Comparison of ENCODE assay signal across 8 cellular contexts in genomic region chr11:72102946-72103753, GRCh38. TPM values are rescaled to one million over a fixed set of nuclear protein-coding genes. Genes with fewer than 3 reads are reported as not detected.
DNase-seq lines count a peak whose midpoint lies in the region; ATAC-seq and TF ChIP-seq lines count a peak whose summit lies in the region.

Gene LAMTOR1, minus strand, starts transcription at chr11:72103297. Its CDS starts 73 bp downstream, at chr11:72103224.

- WGBS in liver, result 2% methylated on average over 64 of the region's 64 CpGs

- H3K4me1 ChIP-seq in liver (ENCODE audit: control insufficient read depth in 4 of 4, insufficient read depth in 4 of 4, low read length in 3 of 4), result peaks cover 5 to 36% (median 29%) of the 10 kb centered on the region in 4 donors

- no peak for TF ChIP-seq RAD21 in liver (IDR thresholded peaks at IDR 0.05)

- H3K9me3 ChIP-seq in liver (ENCODE audit: control insufficient read depth in 4 of 4, low read length in 3 of 4), result no peaks in the 10 kb centered on the region

- H3K27me3 ChIP-seq in liver (ENCODE audit: control insufficient read depth in 4 of 4, insufficient read depth in 4 of 4, low read length in 3 of 4), result no peaks in the 10 kb centered on the region

- ATAC-seq in GM19395 (IDR thresholded peaks at IDR 0.05; ENCODE audit: unreplicated experiment), result peak; percentile 87
- peak; percentile 91 for ATAC-seq in HG03565 (IDR thresholded peaks at IDR 0.05; ENCODE audit: unreplicated experiment)

- H3K27ac Mint-ChIP-seq in CD14-positive monocyte, result peak within 1 kb of the TSS; percentile 95 to 98 (median 96)

- peaks cover 44 to 73% of the 10 kb centered on the region in 2 donors for H3K36me3 Mint-ChIP-seq in CD14-positive monocyte

- TF ChIP-seq CTCF in CD14-positive monocyte (IDR thresholded peaks at IDR 0.05), result peak; percentile 70
- peak; percentile 40 for TF ChIP-seq CTCF in liver (IDR thresholded peaks at IDR 0.05; ENCODE audit: low read depth, low read length, missing input control)

- peak within 1 kb of the TSS; percentile 86 to 92 for H3K27ac ChIP-seq in liver (ENCODE audit: low read depth in 1 of 2, low read length in 2 of 2)

- H3K4me1 Mint-ChIP-seq in CD14-positive monocyte, result peaks cover 49% of the 10 kb centered on the region

- peaks cover 0 to 7% (median 0%) of the 10 kb centered on the region in 7 donors for H3K9me3 Mint-ChIP-seq in CD14-positive monocyte

- H3K9ac ChIP-seq in liver (ENCODE audit: low read depth in 1 of 2, low read length in 2 of 2), result peak within 1 kb of the TSS; percentile 76 to 97

- peaks cover 0 to 1% (median 0%) of the 10 kb centered on the region in 3 donors for H3K27me3 Mint-ChIP-seq in CD14-positive monocyte (ENCODE audit: low read depth in 3 of 3)

- H3K36me3 ChIP-seq in liver (ENCODE audit: control insufficient read depth in 4 of 4, insufficient read depth in 3 of 4, low read depth in 1 of 4, low read length in 3 of 4), result peaks cover 4 to 11% (median 8%) of the 10 kb centered on the region in 4 donors

- DNase-seq in CD14-positive monocyte (ENCODE audit: low spot score) (peak; percentile 100), NCI-H82 (lab: John Stamatoyannopoulos, UW) (peak; percentile 98), dermis microvascular lymphatic vessel endothelial cell (ENCODE audit: low read depth in 2 of 2) (peak; percentile 99)
- DNase-seq in activated CD4-positive, alpha-beta T cell treated with anti-CD3 and anti-CD28 coated beads, Interleukin-2, amount 50 U/mL, for 48 hours, result peak; percentile 99
- peak; percentile 99 for DNase-seq in stimulated activated CD4-positive, alpha-beta T cell treated with anti-CD3 and anti-CD28 coated beads, Interleukin-4, amount 100 ng/mL, for 24 hours

- H3K4me3 Mint-ChIP-seq in CD14-positive monocyte, result peak within 1 kb of the TSS; percentile 91 to 99

- intact Hi-C loops in CD14-positive monocyte (cut with micrococcal nuclease), result loop anchor here (2.0 to 10.0 kb wide), 3 partner anchors 22 to 122 kb away; partner anchors contain the start of genes INPPL1 (in 1 of the 2), LRRC51 (in 1 of the 2) and NUMA1 (in 1 of the 2)

- H3K4me3 ChIP-seq in liver (ENCODE audit: low read depth in 1 of 3, low read length in 3 of 3), result peak within 1 kb of the TSS; percentile 70 to 98 (median 95)

TF ChIP-seq in liver, 16 proteins besides CTCF, POLR2A, EP300 and RAD21:
- peak; percentile 44 for TF ChIP-seq FOXA1 (IDR thresholded peaks at IDR 0.05)
- peak in 1 of 2 donors; percentile 59 for TF ChIP-seq RXRA (IDR thresholded peaks at IDR 0.05)
- TF ChIP-seq MAX (IDR thresholded peaks at IDR 0.05), result peak; percentile 58
- TF ChIP-seq HNF4G (IDR thresholded peaks at IDR 0.05), result no peak
- peak in 1 of 2 donors; percentile 15 for TF ChIP-seq EGR1 (IDR thresholded peaks at IDR 0.05; ENCODE audit: low read depth in 2 of 2)
- TF ChIP-seq NR2F2 (IDR thresholded peaks at IDR 0.05), result no peak
- peak; percentile 74 for TF ChIP-seq YY1 (IDR thresholded peaks at IDR 0.05)
- TF ChIP-seq FOXA2 (IDR thresholded peaks at IDR 0.05), result peak; percentile 35
- peak; percentile 61 for TF ChIP-seq SP1 (IDR thresholded peaks at IDR 0.05)
- TF ChIP-seq TAF1 (conservative IDR thresholded peaks at IDR 0.05), result no peak
- TF ChIP-seq HNF4A (conservative IDR thresholded peaks at IDR 0.05), result no peak
- TF ChIP-seq ZBTB33 (IDR thresholded peaks at IDR 0.05), result peak; percentile 51
- TF ChIP-seq GABPA (IDR thresholded peaks at IDR 0.05 in 1 of 2, conservative IDR thresholded peaks at IDR 0.05 in 1 of 2), result peak; percentile 14 to 89
TF ChIP-seq in liver: peak in this region for 9.

RNA-seq across cellular contexts. Expression of gene LAMTOR1, which starts in this region (rescaled TPM):
- polyA plus RNA-seq in CD14-positive monocyte, result 100 to 1,000 TPM; 256 to 292 TPM
- total RNA-seq in dermis microvascular lymphatic vessel endothelial cell, result 91.1 and 118 TPM in 2 replicates
- total RNA-seq in liver, result 10 to 100 TPM; 30.5 to 47.2 TPM
- 10 to 100 TPM; 70.1 to 74.0 TPM for polyA plus RNA-seq in liver

Comparison
In these comparisons a context has a peak if more than half of its experiments do, and no peak if none do; other contexts are left out.
1. Peak in every context shown above with its lines: DNase-seq, ATAC-seq, H3K4me3 ChIP-seq and H3K27ac ChIP-seq.